ENCODE assay signal across 1 cellular context in genomic region chr16:12758031-12758669, GRCh38.
TF ChIP-seq lines count a peak whose summit lies in the region.

No MANE protein-coding gene starts in this region.

TF ChIP-seq in HEK293, 187 proteins besides CTCF, POLR2A, EP300 and RAD21 (continued from another document and continues in another):
- no peak for TF ChIP-seq ZBTB6 (tag by site-specific recombination; IDR thresholded peaks at IDR 0.05)
- no peak for TF ChIP-seq ZBTB8A (tag by site-specific recombination; IDR thresholded peaks at IDR 0.05)
- no peak for TF ChIP-seq ZNF776 (tag by site-specific recombination; IDR thresholded peaks at IDR 0.05; ENCODE audit: borderline replicate concordance)
- no peak for TF ChIP-seq PRDM1 (tag by site-specific recombination; IDR thresholded peaks at IDR 0.05)
- peak; percentile 94 for TF ChIP-seq MEIS1 (CRISPR knock-in tag; IDR thresholded peaks at IDR 0.05; ENCODE audit: borderline replicate concordance)
- peak; percentile 81; the same call in 1 of the 2 replicates for TF ChIP-seq TSHZ1 (tag by site-specific recombination; IDR thresholded peaks at IDR 0.05; ENCODE audit: borderline replicate concordance)
- no peak for TF ChIP-seq KLF9 (tag by site-specific recombination; IDR thresholded peaks at IDR 0.05; ENCODE audit: low read depth)
- TF ChIP-seq ZFHX2 (tag by site-specific recombination; conservative IDR thresholded peaks at IDR 0.05) = peak; percentile 60
- peak; percentile 43; the same call in 1 of the 2 replicates for TF ChIP-seq ZNF518A (tag by site-specific recombination; conservative IDR thresholded peaks at IDR 0.05; ENCODE audit: low read depth)
- TF ChIP-seq ZNF623 (tag by site-specific recombination; IDR thresholded peaks at IDR 0.05) = no peak
- TF ChIP-seq ZNF791 (tag by site-specific recombination; IDR thresholded peaks at IDR 0.05) = no peak
- TF ChIP-seq SP2 (tag by site-specific recombination; IDR thresholded peaks at IDR 0.05) = peak; percentile 48
- TF ChIP-seq ZNF548 (tag by site-specific recombination; IDR thresholded peaks at IDR 0.05) = no peak
- TF ChIP-seq ZBTB44 (tag by site-specific recombination; IDR thresholded peaks at IDR 0.05) = no peak
- TF ChIP-seq ZNF561 (tag by site-specific recombination; IDR thresholded peaks at IDR 0.05; ENCODE audit: borderline replicate concordance) = no peak
- TF ChIP-seq ZNF596 (tag by site-specific recombination; IDR thresholded peaks at IDR 0.05) = no peak
- TF ChIP-seq ZNF24 (tag by site-specific recombination; IDR thresholded peaks at IDR 0.05) = 0 out of 2 replicates have a peak, but pooled peaks have one; percentile 28
- no peak for TF ChIP-seq ZNF555 (tag by site-specific recombination; conservative IDR thresholded peaks at IDR 0.05)
- TF ChIP-seq INSM2 (tag by site-specific recombination; IDR thresholded peaks at IDR 0.05) = peak; percentile 68
- TF ChIP-seq ZNF624 (tag by site-specific recombination; IDR thresholded peaks at IDR 0.05) = no peak
- TF ChIP-seq PRDM10 (tag by site-specific recombination; IDR thresholded peaks at IDR 0.05) = no peak
- TF ChIP-seq ZNF701 (tag by site-specific recombination; IDR thresholded peaks at IDR 0.05) = no peak
- no peak for TF ChIP-seq ZNF521 (tag by site-specific recombination; IDR thresholded peaks at IDR 0.05)
- TF ChIP-seq PATZ1 (tag by site-specific recombination; IDR thresholded peaks at IDR 0.05) = peak; percentile 51; the same call in 1 of the 2 replicates
- no peak for TF ChIP-seq ZNF175 (tag by site-specific recombination; IDR thresholded peaks at IDR 0.05)
- peak; percentile 75 for TF ChIP-seq ZBTB21 (tag by site-specific recombination; IDR thresholded peaks at IDR 0.05)
- TF ChIP-seq ZNF324 (tag by site-specific recombination; IDR thresholded peaks at IDR 0.05) = 0 out of 2 replicates have a peak, but pooled peaks have one; percentile 38
- no peak for TF ChIP-seq ZNF184 (tag by site-specific recombination; IDR thresholded peaks at IDR 0.05)
- no peak for TF ChIP-seq EGR2 (tag by site-specific recombination; IDR thresholded peaks at IDR 0.05; ENCODE audit: low read depth)
- TF ChIP-seq KLF10 (tag by site-specific recombination; IDR thresholded peaks at IDR 0.05) = no peak
- no peak for TF ChIP-seq ZNF704 (tag by site-specific recombination; IDR thresholded peaks at IDR 0.05)
- no peak for TF ChIP-seq ZNF311 (tag by site-specific recombination; IDR thresholded peaks at IDR 0.05; ENCODE audit: borderline replicate concordance)
- no peak for TF ChIP-seq SCRT1 (tag by site-specific recombination; IDR thresholded peaks at IDR 0.05; ENCODE audit: borderline replicate concordance)
- TF ChIP-seq ZNF248 (tag by site-specific recombination; IDR thresholded peaks at IDR 0.05) = no peak
- TF ChIP-seq ZNF416 (tag by site-specific recombination; IDR thresholded peaks at IDR 0.05) = no peak
- TF ChIP-seq ATF2 (tag by site-specific recombination; IDR thresholded peaks at IDR 0.05; ENCODE audit: low read depth) = peak; percentile 87
- TF ChIP-seq ZBTB17 (tag by site-specific recombination; IDR thresholded peaks at IDR 0.05) = peak; percentile 96
- no peak for TF ChIP-seq ZNF785 (tag by site-specific recombination; IDR thresholded peaks at IDR 0.05)
